ENCODE assay signal across 17 cellular contexts in genomic region chr18:8229786-8230185, GRCh38.
DNase-seq lines count a peak whose midpoint lies in the region; ATAC-seq and TF ChIP-seq lines count a peak whose summit lies in the region.
"Had no signal": no experiment of that assay in that cellular context is flagged by ENCODE, and none has a peak within 500 bp of the region (broad histone marks: within the 10 kb centered on the region; RNA-seq: fewer than 3 reads in every experiment).

No MANE protein-coding gene starts in this region.

- intact Hi-C loops in IMR-90 (cut with micrococcal nuclease), result no loop called here

- no peak overlapping the region for H4K5ac ChIP-seq in IMR-90 (ENCODE audit: low read depth, low read length)

- no peak overlapping the region for H3K56ac ChIP-seq in IMR-90 (ENCODE audit: extremely low read depth, insufficient read depth, low read length)

- H3K4me1 ChIP-seq in IMR-90 (ENCODE audit: control insufficient read depth, insufficient read depth, low read length), result no peaks in the 10 kb centered on the region
- H3K4me1 ChIP-seq: A549 had no signal

- no peak overlapping the region for H2AK9ac ChIP-seq in IMR-90 (replicated peaks; ENCODE audit: low read depth, low read length, poor library complexity)

- no peak overlapping the region for H3K18ac ChIP-seq in IMR-90 (ENCODE audit: low read depth, low read length)

- H2BK15ac ChIP-seq in IMR-90 (ENCODE audit: low read depth, low read length), result no peak overlapping the region

- BruUV-seq in IMR-90 (replicated peaks; lab: Mats Ljungman, UMichigan), result no TSS peak

- no peak overlapping the region for H3K14ac ChIP-seq in IMR-90 (replicated peaks; ENCODE audit: low read depth, low read length)

- no peak overlapping the region for H3K9ac ChIP-seq in IMR-90 (ENCODE audit: low read depth, low read length)
- H3K9ac ChIP-seq: KMS-11 had no signal

- ATAC-seq in IMR-90 (ENCODE audit: low read depth), result no peak
- ATAC-seq in GM18909 (IDR thresholded peaks at IDR 0.05; ENCODE audit: poor library complexity, unreplicated experiment), result no peak
- ATAC-seq: A549 had no signal

- H2BK120ac ChIP-seq in IMR-90 (ENCODE audit: low read depth, low read length), result no peak overlapping the region

- no peak overlapping the region for H4K91ac ChIP-seq in IMR-90 (ENCODE audit: insufficient read depth, low read depth, low read length)

- no peak overlapping the region for H3K4ac ChIP-seq in IMR-90 (ENCODE audit: low read depth, low read length)

- no peak overlapping the region for H3K4me2 ChIP-seq in IMR-90 (ENCODE audit: low read depth, low read length)
- H3K4me2 ChIP-seq: A549, KMS-11 had no signal

- TF ChIP-seq POLR2A in IMR-90 (IDR thresholded peaks at IDR 0.05; ENCODE audit: low read depth, low read length), result no peak
- no peak for TF ChIP-seq POLR2A in erythroblast (IDR thresholded peaks at IDR 0.05; ENCODE audit: low read length)

- in situ Hi-C loops in IMR-90 (cut with MboI; ENCODE audit: low sequenced_read_pairs), result no loop called here

- peak; percentile 13 for DNase-seq in EL
- peak; percentile 13 for DNase-seq in IMR-90
- DNase-seq in iris pigment epithelial cell (ENCODE audit: low read depth), result peak; percentile 38
- no peak for DNase-seq in erythroblast (lab: John Stamatoyannopoulos, UW)
- no peak for DNase-seq in NCI-H2029 treated with DMSO at 0.1 percent for 48 hours (lab: John Stamatoyannopoulos, UW)
- DNase-seq: CD4-positive, alpha-beta T cell; GOT3; NCI-H1417 treated with DMSO at 0.1 percent for 48 hours; NCI-H187 treated with DMSO at 0.1 percent for 48 hours; NCI-H2171; NCI-H526; OCI-M1 had no signal

- H2AFZ ChIP-seq in IMR-90 (replicated peaks; ENCODE audit: low read length, poor library complexity), result no peak overlapping the region

- no peaks in the 10 kb centered on the region for H4K20me1 ChIP-seq in IMR-90 (ENCODE audit: insufficient read depth, low read length)

- H2BK20ac ChIP-seq in IMR-90 (ENCODE audit: low read depth, low read length), result no peak overlapping the region

- 0 out of 2 replicates have a peak, but pooled peaks cover 2% of the 10 kb centered on the region for H3K9me3 ChIP-seq in IMR-90 (ENCODE audit: control insufficient read depth, insufficient read depth, low read length)
- H3K9me3 ChIP-seq: SJSA1 had no signal

- H3K27ac ChIP-seq in IMR-90 (ENCODE audit: insufficient read depth, low read length) (no peak overlapping the region), VCaP (0 out of 2 replicates have a peak overlapping the region, but pooled peaks have one; percentile 21)
- H3K27ac ChIP-seq: A549, KMS-11, SJSA1 had no signal

- dilution Hi-C loops in IMR-90 (cut with HindIII; ENCODE audit: low sequenced_read_pairs, unreplicated experiment), result no loop called here

- WGBS in IMR-90 (ENCODE audit: extremely low coverage in 2 of 2, insufficient read length in 1 of 2), 2 experiments, result no CpG with 5 or more reads among the region's 3 CpGs

- no peak for TF ChIP-seq CTCF in IMR-90 (conservative IDR thresholded peaks at IDR 0.05; ENCODE audit: low read depth, low read length)
- no peak for TF ChIP-seq CTCF in VCaP (conservative IDR thresholded peaks at IDR 0.05)

- H3K27me3 ChIP-seq in IMR-90 (ENCODE audit: control insufficient read depth, insufficient read depth, low read length), result no peaks in the 10 kb centered on the region
- H3K27me3 ChIP-seq: SJSA1 had no signal

- H3K36me3 ChIP-seq in IMR-90 (ENCODE audit: control insufficient read depth, insufficient read depth, low read length), result no peaks in the 10 kb centered on the region
- H3K36me3 ChIP-seq: SJSA1 had no signal

- H2BK5ac ChIP-seq in IMR-90 (ENCODE audit: low read depth, low read length, poor library complexity, severe bottlenecking), result no peak overlapping the region

- no peak overlapping the region for H2AK5ac ChIP-seq in IMR-90 (ENCODE audit: low read depth, low read length)

- no peaks in the 10 kb centered on the region for H3K9me1 ChIP-seq in IMR-90 (ENCODE audit: insufficient read depth, low read length)

- no peak for TF ChIP-seq RAD21 in IMR-90 (IDR thresholded peaks at IDR 0.05; ENCODE audit: low read length)

- CTCF ChIA-PET in IMR-90 (lab: Yijun Ruan, JAX), result no interaction called here

- no peak overlapping the region for H3K23ac ChIP-seq in IMR-90 (ENCODE audit: low read depth, low read length)

- POLR2A ChIA-PET in IMR-90 (lab: Charles Lee; ENCODE audit: unreplicated experiment), result no interaction called here

- no peaks in the 10 kb centered on the region for H3K79me1 ChIP-seq in IMR-90 (ENCODE audit: low read depth in 1 of 2, low read length in 2 of 2)

- H4K8ac ChIP-seq in IMR-90 (ENCODE audit: low read depth in 2 of 2, low read length in 2 of 2), result no peak overlapping the region

- H3K4me3 ChIP-seq in IMR-90 (ENCODE audit: insufficient read depth, low read depth, low read length), result no peak overlapping the region
- H3K4me3 ChIP-seq: A549, SJSA1 had no signal

TF ChIP-seq in IMR-90, 13 proteins besides CTCF, POLR2A, EP300 and RAD21:
- TF ChIP-seq SMC3 (IDR thresholded peaks at IDR 0.05; ENCODE audit: low read depth, low read length) (no peak), BHLHE40 (IDR thresholded peaks at IDR 0.05; ENCODE audit: low read depth, low read length) (no peak), CHD1 (IDR thresholded peaks at IDR 0.05; ENCODE audit: low read depth, low read length) (no peak), CEBPB (IDR thresholded peaks at IDR 0.05; ENCODE audit: low read depth, low read length) (no peak), MAZ (IDR thresholded peaks at IDR 0.05; ENCODE audit: borderline replicate concordance, low read depth, low read length) (no peak), MXI1 (IDR thresholded peaks at IDR 0.05; ENCODE audit: borderline replicate concordance, low read depth, low read length) (no peak), ELK1 (IDR thresholded peaks at IDR 0.05; ENCODE audit: borderline replicate concordance, low read depth, low read length) (no peak)

Comparison
In these comparisons a context has a peak if more than half of its experiments do, and no peak if none do; other contexts are left out.
1. DNase-seq: peak in EL (single experiment), IMR-90 (single experiment) and iris pigment epithelial cell (single experiment); none in erythroblast (0 of 2) and NCI-H2029 treated with DMSO at 0.1 percent for 48 hours (single experiment).